In genomic region chr6:3625980-3626533, GRCh38 we compare ENCODE assay signal across 20 cellular contexts.
DNase-seq lines count a peak whose midpoint lies in the region; ATAC-seq, FAIRE-seq and TF ChIP-seq lines count a peak whose summit lies in the region.
"Had no signal": no experiment of that assay in that cellular context is flagged by ENCODE, and none has a peak within 500 bp of the region (broad histone marks: within the 10 kb centered on the region; RNA-seq: fewer than 3 reads in every experiment).

No MANE protein-coding gene starts in this region.

- ATAC-seq in WTC11 (0 out of 2 replicates have a peak, but pooled peaks have one; percentile 13), T-helper 17 cell (no peak)
- ATAC-seq: HepG2, Panc1 had no signal

- peaks cover 43% of the 10 kb centered on the region for H3K4me1 ChIP-seq in neural progenitor cell
- H3K4me1 ChIP-seq: SJCRH30 had no signal

- peaks cover 11% of the 10 kb centered on the region for H3F3A ChIP-seq in neural progenitor cell (ENCODE audit: low read depth)

- no peak overlapping the region for H3K9ac ChIP-seq in neural progenitor cell

- CTCF ChIA-PET in WTC11 (lab: Charles Lee), result interaction anchor here (0.7 to 2.8 kb wide), 4 partner anchors 16 to 352 kb away, joined by 3 to 11 read pairs (median 4); partner anchors contain the start of gene FAM50B

- no peaks in the 10 kb centered on the region for H4K20me1 ChIP-seq in neural progenitor cell (ENCODE audit: low read depth)

- no peak overlapping the region for H3K4me2 ChIP-seq in neural progenitor cell

- H3K4me3 Mint-ChIP-seq in WTC11 (no peak overlapping the region), neural progenitor cell (peak overlapping the region; percentile 52), T-helper 17 cell (no peak overlapping the region)
- H3K4me3 Mint-ChIP-seq: CD14-positive monocyte had no signal

- H3K9me3 Mint-ChIP-seq in WTC11 (no peaks in the 10 kb centered on the region; the same call in 1 of the 2 replicates), neural progenitor cell (no peaks in the 10 kb centered on the region)

- H3K4me1 Mint-ChIP-seq in WTC11, result peaks cover 48% of the 10 kb centered on the region
- H3K4me1 Mint-ChIP-seq in neural progenitor cell, result peaks cover 55% of the 10 kb centered on the region
- H3K4me1 Mint-ChIP-seq in T-helper 17 cell, result peaks cover 10% of the 10 kb centered on the region

- DNase-seq in activated CD8-positive, alpha-beta memory T cell treated with anti-CD3 and anti-CD28 coated beads for 24 hours, result peak; percentile 26
- no peak for DNase-seq in activated CD8-positive, alpha-beta memory T cell treated with anti-CD3 and anti-CD28 coated beads, Interleukin-2, amount 50 U/mL, for 4 hours
- DNase-seq in WTC11 (ENCODE audit: low spot score), result no peak
- no peak for DNase-seq in neural progenitor cell (ENCODE audit: low spot score)
- DNase-seq in ureter (ENCODE audit: low spot score), result peak; percentile 22
- DNase-seq in GM12892 (ENCODE audit: insufficient read length), result no peak
- no peak for DNase-seq in T-helper 17 cell
- DNase-seq in NCI-H1048 (lab: John Stamatoyannopoulos, UW), result no peak
- DNase-seq: 8988T, DMS79 treated with DMSO at 0.1 percent for 48 hours, GOT3, KBM-7, MV-4-11, NCI-H1417, NCI-H1930, NCI-H446 treated with DMSO at 0.1 percent for 48 hours, SJCRH30 had no signal

- peaks cover 6% of the 10 kb centered on the region for H3K27me3 ChIP-seq in neural progenitor cell
- H3K27me3 ChIP-seq: SJCRH30 had no signal

- no peak overlapping the region for H3K27ac ChIP-seq in neural progenitor cell
- H3K27ac ChIP-seq: SJCRH30 had no signal

- no peak for TF ChIP-seq POLR2A in GM12892 (IDR thresholded peaks at IDR 0.05; ENCODE audit: low read depth, low read length)

- peak overlapping the region; percentile 53 for H2AFZ ChIP-seq in neural progenitor cell (replicated peaks)

- H3K79me2 ChIP-seq in neural progenitor cell (ENCODE audit: low read depth), result no peaks in the 10 kb centered on the region

- POLR2A ChIA-PET in WTC11 (lab: Charles Lee), result interaction anchor here (0.5 kb wide), 1 partner anchor 14 kb away, joined by 3 read pairs; no protein-coding TSS in a partner anchor

- no peaks in the 10 kb centered on the region for H3K36me3 ChIP-seq in neural progenitor cell
- H3K36me3 ChIP-seq: SJCRH30 had no signal

- TF ChIP-seq CTCF in WTC11 (IDR thresholded peaks at IDR 0.05), result no peak
- TF ChIP-seq CTCF in neural progenitor cell (IDR thresholded peaks at IDR 0.05), result no peak

- H3K9me3 ChIP-seq in neural progenitor cell (ENCODE audit: low read depth) (no peaks in the 10 kb centered on the region), T-helper 17 cell (ENCODE audit: control insufficient read depth, low read length, poor library complexity, severe bottlenecking) (no peaks in the 10 kb centered on the region)
- H3K9me3 ChIP-seq: SJCRH30 had no signal

- no peak for FAIRE-seq in GM12892 (lab: Jason Lieb, UNC)
- FAIRE-seq: HepG2 had no signal

- no peak overlapping the region for H3K4me3 ChIP-seq in neural progenitor cell
- H3K4me3 ChIP-seq: SJCRH30 had no signal

- H3K27ac Mint-ChIP-seq in WTC11 (peak overlapping the region; percentile 60; the same call in 1 of the 2 replicates), neural progenitor cell (peak overlapping the region; percentile 53), T-helper 17 cell (no peak overlapping the region)

- peaks cover 11% of the 10 kb centered on the region for H3K27me3 Mint-ChIP-seq in WTC11 (ENCODE audit: low read depth)
- peaks cover 12% of the 10 kb centered on the region for H3K27me3 Mint-ChIP-seq in neural progenitor cell (ENCODE audit: insufficient read depth, low read depth)
- peaks cover 80% of the 10 kb centered on the region for H3K27me3 Mint-ChIP-seq in T-helper 17 cell

- no peaks in the 10 kb centered on the region for H3K36me3 Mint-ChIP-seq in WTC11
- H3K36me3 Mint-ChIP-seq in neural progenitor cell, result peaks cover 2% of the 10 kb centered on the region
- H3K36me3 Mint-ChIP-seq in T-helper 17 cell (ENCODE audit: low read depth), result peaks cover 2% of the 10 kb centered on the region
- H3K36me3 Mint-ChIP-seq: CD14-positive monocyte had no signal

TF ChIP-seq in WTC11, 78 proteins besides CTCF, POLR2A, EP300 and RAD21:
- no peak for TF ChIP-seq TCF7 (CRISPR knock-in tag; IDR thresholded peaks at IDR 0.05; ENCODE audit: low read depth)
- no peak for TF ChIP-seq NFYB (CRISPR knock-in tag; conservative IDR thresholded peaks at IDR 0.05; ENCODE audit: low read depth)
- no peak for TF ChIP-seq JAZF1 (CRISPR knock-in tag; IDR thresholded peaks at IDR 0.05)
- TF ChIP-seq IRF2 (CRISPR knock-in tag; IDR thresholded peaks at IDR 0.05; ENCODE audit: borderline replicate concordance, low read depth), result no peak
- TF ChIP-seq ZNF671 (CRISPR knock-in tag; IDR thresholded peaks at IDR 0.05), result no peak
- TF ChIP-seq ZNF423 (CRISPR knock-in tag; IDR thresholded peaks at IDR 0.05), result peak; percentile 91
- TF ChIP-seq PREB (CRISPR knock-in tag; IDR thresholded peaks at IDR 0.05; ENCODE audit: borderline replicate concordance), result no peak

Comparison
In these comparisons a context has a peak if more than half of its experiments do, and no peak if none do; other contexts are left out.
1. DNase-seq: peak in activated CD8-positive, alpha-beta memory T cell treated with anti-CD3 and anti-CD28 coated beads for 24 hours (single experiment) and ureter (single experiment); none in activated CD8-positive, alpha-beta memory T cell treated with anti-CD3 and anti-CD28 coated beads, Interleukin-2, amount 50 U/mL, for 4 hours (single experiment), WTC11 (single experiment), neural progenitor cell (single experiment), GM12892 (single experiment), T-helper 17 cell (0 of 3) and NCI-H1048 (single experiment).